ENCODE assay signal across 9 cellular contexts in genomic region chr16:1825381-1825863, GRCh38. TPM values are rescaled to one million over a fixed set of nuclear protein-coding genes. Genes with fewer than 3 reads are reported as not detected.
DNase-seq lines count a peak whose midpoint lies in the region; ATAC-seq, FAIRE-seq and TF ChIP-seq lines count a peak whose summit lies in the region.
"Had no signal": no experiment of that assay in that cellular context is flagged by ENCODE, and none has a peak within 500 bp of the region (broad histone marks: within the 10 kb centered on the region; RNA-seq: fewer than 3 reads in every experiment).

No MANE protein-coding gene starts in this region.

- no peak for TF ChIP-seq POLR2A in endothelial cell of umbilical vein (IDR thresholded peaks at IDR 0.05; ENCODE audit: low read depth, low read length)

- peak overlapping the region; percentile 82 to 87 (median 86) for H3K4me3 Mint-ChIP-seq in CD4-positive, alpha-beta memory T cell
- H3K4me3 Mint-ChIP-seq in osteocyte (ENCODE audit: unreplicated experiment) = peak overlapping the region; percentile 70

- H3K27ac Mint-ChIP-seq in CD4-positive, alpha-beta memory T cell = peak overlapping the region; percentile 83 to 94 (median 92)
- no peak overlapping the region for H3K27ac Mint-ChIP-seq in osteocyte (ENCODE audit: unreplicated experiment)

- dilution Hi-C loops in endothelial cell of umbilical vein (cut with MboI; ENCODE audit: extremely low pct_ligation_motif_present, low sequenced_read_pairs) = no loop called here

- H3K4me3 ChIP-seq in CD4-positive, alpha-beta memory T cell (ENCODE audit: low read length in 2 of 2) = peak overlapping the region; percentile 52 to 78
- peak overlapping the region; percentile 75 for H3K4me3 ChIP-seq in PC-3 (ENCODE audit: low read length)
- H3K4me3 ChIP-seq in endothelial cell of umbilical vein (replicated peaks in 1 of 3; ENCODE audit: insufficient read depth in 1 of 3, low read depth in 1 of 3, low read length in 3 of 3) = peak overlapping the region in 2 of 3 experiments; percentile 61 to 91

- no peak for FAIRE-seq in endothelial cell of umbilical vein (lab: Jason Lieb, UNC)
- FAIRE-seq: colon had no signal

- H3K9me3 Mint-ChIP-seq in CD4-positive, alpha-beta memory T cell = peaks cover 0 to 2% (median 0%) of the 10 kb centered on the region in 8 donors
- no peaks in the 10 kb centered on the region for H3K9me3 Mint-ChIP-seq in osteocyte (ENCODE audit: unreplicated experiment)

- ATAC-seq in PC-3 (no peak), omental fat pad (ENCODE audit: low FRiP score) (no peak), GM19324 (IDR thresholded peaks at IDR 0.05; ENCODE audit: low FRiP score, unreplicated experiment) (no peak)

- H3K4me1 Mint-ChIP-seq in CD4-positive, alpha-beta memory T cell = peaks cover 15 to 53% (median 34%) of the 10 kb centered on the region in 4 donors
- peaks cover 38% of the 10 kb centered on the region for H3K4me1 Mint-ChIP-seq in osteocyte (ENCODE audit: unreplicated experiment)

- H3K79me2 ChIP-seq in PC-3 (ENCODE audit: low read length) = peaks cover 48% of the 10 kb centered on the region
- peaks cover 22% of the 10 kb centered on the region for H3K79me2 ChIP-seq in endothelial cell of umbilical vein (ENCODE audit: control insufficient read depth, insufficient read depth, low read length)

- H3K27ac ChIP-seq in CD4-positive, alpha-beta memory T cell (ENCODE audit: low read depth, low read length) = peak overlapping the region; percentile 73
- H3K27ac ChIP-seq in PC-3 (ENCODE audit: low read length) (no peak overlapping the region), endothelial cell of umbilical vein (ENCODE audit: insufficient read depth, low read depth, low read length) (no peak overlapping the region)

- H3K9me2 ChIP-seq in PC-3 (replicated peaks; ENCODE audit: low read length) = no peaks in the 10 kb centered on the region

- H2AFZ ChIP-seq in PC-3 (ENCODE audit: low read length) (no peak overlapping the region), endothelial cell of umbilical vein (ENCODE audit: low read depth, low read length) (no peak overlapping the region)

- no peak for DNase-seq in CD4-positive, alpha-beta memory T cell
- DNase-seq in PC-3 (no peak), endothelial cell of umbilical vein (ENCODE audit: low read depth, low spot score) (no peak), osteocyte (ENCODE audit: extremely low spot score, unreplicated experiment) (no peak), GM13977 (ENCODE audit: low spot score) (no peak), NCI-H2171 (lab: John Stamatoyannopoulos, UW) (no peak), omental fat pad (ENCODE audit: low spot score) (no peak)

- H3K4me1 ChIP-seq in CD4-positive, alpha-beta memory T cell (ENCODE audit: insufficient read depth, low read length) = peaks cover 43% of the 10 kb centered on the region
- H3K4me1 ChIP-seq in PC-3 (ENCODE audit: insufficient read depth, low read length) (peaks cover 13% of the 10 kb centered on the region), endothelial cell of umbilical vein (ENCODE audit: control insufficient read depth, extremely low read depth, insufficient read depth, low read length) (peaks cover 20% of the 10 kb centered on the region)

- no peaks in the 10 kb centered on the region for H3F3A ChIP-seq in PC-3 (ENCODE audit: low read length, unreplicated experiment)

- no peaks in the 10 kb centered on the region for H3K9me1 ChIP-seq in endothelial cell of umbilical vein (replicated peaks; ENCODE audit: control insufficient read depth, extremely low read depth, insufficient read depth, low read length)

- TF ChIP-seq CTCF in PC-3 (conservative IDR thresholded peaks at IDR 0.05; ENCODE audit: low read depth, low read length) (no peak), endothelial cell of umbilical vein (IDR thresholded peaks at IDR 0.05; ENCODE audit: extremely low read depth in 1 of 2, insufficient read depth in 1 of 2, low read depth in 1 of 2, low read length in 2 of 2) (no peak), osteocyte (IDR thresholded peaks at IDR 0.05) (no peak), GM13977 (IDR thresholded peaks at IDR 0.05; ENCODE audit: extremely low read depth, insufficient read depth, missing control alignments) (no peak), omental fat pad (IDR thresholded peaks at IDR 0.05) (no peak)

- H4K20me1 ChIP-seq in PC-3 (ENCODE audit: low read length) (peaks cover 15% of the 10 kb centered on the region; the same call in 1 of the 2 replicates), endothelial cell of umbilical vein (replicated peaks; ENCODE audit: control insufficient read depth, extremely low read depth, insufficient read depth, low read length) (no peaks in the 10 kb centered on the region)

- intact Hi-C loops in CD4-positive, alpha-beta memory T cell (cut with micrococcal nuclease) = no loop called here
- intact Hi-C loops in PC-3 (cut with micrococcal nuclease) = no loop called here
- intact Hi-C loops in endothelial cell of umbilical vein (cut with micrococcal nuclease) = no loop called here

- H3K36me3 Mint-ChIP-seq in CD4-positive, alpha-beta memory T cell = peaks cover 0 to 6% of the 10 kb centered on the region in 2 donors
- H3K36me3 Mint-ChIP-seq in osteocyte (ENCODE audit: unreplicated experiment) = peaks cover 8% of the 10 kb centered on the region

- H3K9me3 ChIP-seq in CD4-positive, alpha-beta memory T cell (ENCODE audit: control insufficient read depth in 1 of 2, low read length in 2 of 2) = no peaks in the 10 kb centered on the region
- H3K9me3 ChIP-seq in PC-3 (ENCODE audit: low read length) (no peaks in the 10 kb centered on the region), endothelial cell of umbilical vein (replicated peaks; ENCODE audit: control insufficient read depth, insufficient read depth, low read length) (no peaks in the 10 kb centered on the region)

- H3K27me3 ChIP-seq in CD4-positive, alpha-beta memory T cell (ENCODE audit: insufficient read depth, low read length) = no peaks in the 10 kb centered on the region
- H3K27me3 ChIP-seq in PC-3 (ENCODE audit: low read length) (no peaks in the 10 kb centered on the region), endothelial cell of umbilical vein (ENCODE audit: control insufficient read depth in 2 of 2, insufficient read depth in 2 of 2, low read length in 2 of 2) (no peaks in the 10 kb centered on the region)

- CTCF ChIA-PET in CD4-positive, alpha-beta memory T cell (lab: Charles Lee; ENCODE audit: partially characterized antibody) = no interaction called here
- CTCF ChIA-PET in PC-3 (lab: Charles Lee) (no interaction called here), endothelial cell of umbilical vein (lab: Charles Lee) (interaction anchor here (2.1 to 2.5 kb wide), 2 partner anchors 12 to 43 kb away, joined by 6 to 16 read pairs; partner anchors contain the start of genes NUBP2 and SPSB3)

- H3K4me2 ChIP-seq in PC-3 (ENCODE audit: low read length) (peak overlapping the region; percentile 94), endothelial cell of umbilical vein (ENCODE audit: insufficient read depth, low read length) (peak overlapping the region; percentile 74)

- POLR2A ChIA-PET in CD4-positive, alpha-beta memory T cell (lab: Charles Lee; ENCODE audit: partially characterized antibody) = interaction anchor here (0.6 to 2.6 kb wide), 10 partner anchors 10 to 1393 kb away, joined by 3 to 43 read pairs (median 3); partner anchors contain the start of genes EME2, MAPK8IP3, MRPS34 and MSRB1
- POLR2A ChIA-PET in PC-3 (lab: Charles Lee; ENCODE audit: unreplicated experiment) (interaction anchor here (0.7 kb wide), 1 partner anchor 204 kb away, joined by 3 read pairs; no protein-coding TSS in a partner anchor), endothelial cell of umbilical vein (lab: Charles Lee) (no interaction called here)

- H3K9ac ChIP-seq in PC-3 (ENCODE audit: low read length) (peak overlapping the region; percentile 35; the same call in 1 of the 2 replicates), endothelial cell of umbilical vein (replicated peaks; ENCODE audit: extremely low read depth, insufficient read depth, low read length) (no peak overlapping the region)

- BruUV-seq in PC-3 (replicated peaks; lab: Mats Ljungman, UMichigan) = TSS peak; percentile 50
- TSS peak; percentile 14 for BruUV-seq in endothelial cell of umbilical vein (replicated peaks; lab: Mats Ljungman, UMichigan)

- H3K36me3 ChIP-seq in CD4-positive, alpha-beta memory T cell (ENCODE audit: insufficient read depth, low read length) = peaks cover 21% of the 10 kb centered on the region
- H3K36me3 ChIP-seq in PC-3 (ENCODE audit: low read depth, low read length) (no peaks in the 10 kb centered on the region), endothelial cell of umbilical vein (ENCODE audit: control insufficient read depth in 2 of 2, extremely low read depth in 1 of 2, insufficient read depth in 2 of 2, low read length in 2 of 2) (peaks cover 0 to 12% of the 10 kb centered on the region in 2 experiments)

- no peaks in the 10 kb centered on the region for H3K27me3 Mint-ChIP-seq in CD4-positive, alpha-beta memory T cell
- H3K27me3 Mint-ChIP-seq in osteocyte (ENCODE audit: unreplicated experiment) = no peaks in the 10 kb centered on the region

- in situ Hi-C loops in GM13977 (cut with MboI; ENCODE audit: low pct_unique_long_range_greater_than_20kb, low sequenced_read_pairs, unreplicated experiment) = no loop called here

RNA-seq across cellular contexts. Expression of gene HAGH, which starts 1.2 kb away (rescaled TPM):
- total RNA-seq in CD4-positive, alpha-beta memory T cell = 10 to 100 TPM; 73.7 to 77.8 TPM
- 10 to 100 TPM; 54.3 to 63.2 TPM for polyA plus RNA-seq in CD4-positive, alpha-beta memory T cell
- total RNA-seq in PC-3 (2014; rRNA removed) (96.9 and 99.5 TPM in 2 replicates), endothelial cell of umbilical vein (54.3 and 56.4 TPM in 2 replicates), osteocyte (55.0 and 57.0 TPM in 2 replicates), omental fat pad (100 to 1,000 TPM in 1 of 4 donors, 10 to 100 TPM in 3; 69.8 to 130 (median 81.5) TPM)
- polyA plus RNA-seq in endothelial cell of umbilical vein = 84.2 and 122 TPM in 2 replicates
- polyA plus RNA-seq in endothelial cell of umbilical vein (2011; cell fraction: cytosol; rRNA removed) = 55.3 and 77.9 TPM in 2 replicates
- polyA plus RNA-seq in endothelial cell of umbilical vein (2011; cell fraction: nucleus; rRNA removed) = 46.2 and 50.2 TPM in 2 replicates
- 36.4 and 54.0 TPM in 2 replicates for polyA plus RNA-seq in endothelial cell of umbilical vein (2012)
- polyA minus RNA-seq in endothelial cell of umbilical vein = 37.4 and 56.4 TPM in 2 replicates
- 22.3 TPM for polyA minus RNA-seq in endothelial cell of umbilical vein (2011; cell fraction: cytosol; rRNA and poly(A)+ RNA removed)
- 8.8 and 23.1 TPM in 2 replicates for polyA minus RNA-seq in endothelial cell of umbilical vein (2011; cell fraction: nucleus; rRNA and poly(A)+ RNA removed)

RNA-seq across cellular contexts. Expression of gene FAHD1, which starts 1.6 kb away (rescaled TPM):
- total RNA-seq in CD4-positive, alpha-beta memory T cell = 1 to 10 TPM; 7.8 to 9.6 TPM
- 10 to 100 TPM; 22.3 to 23.2 TPM for polyA plus RNA-seq in CD4-positive, alpha-beta memory T cell
- total RNA-seq in PC-3 (2014; rRNA removed) (37.5 and 47.5 TPM in 2 replicates), endothelial cell of umbilical vein (27.9 and 44.8 TPM in 2 replicates), osteocyte (25.9 and 29.5 TPM in 2 replicates), omental fat pad (10 to 100 TPM; 32.3 to 46.3 (median 34.1) TPM)
- polyA plus RNA-seq in endothelial cell of umbilical vein = 69.2 and 85.0 TPM in 2 replicates
- polyA plus RNA-seq in endothelial cell of umbilical vein (2011; cell fraction: cytosol; rRNA removed) = 77.9 and 81.8 TPM in 2 replicates
- polyA plus RNA-seq in endothelial cell of umbilical vein (2011; cell fraction: nucleus; rRNA removed) = 19.9 and 22.1 TPM in 2 replicates
- 34.1 and 40.2 TPM in 2 replicates for polyA plus RNA-seq in endothelial cell of umbilical vein (2012)
- polyA minus RNA-seq in endothelial cell of umbilical vein = 77.7 and 86.6 TPM in 2 replicates
- polyA minus RNA-seq in endothelial cell of umbilical vein (2011; cell fraction: cytosol; rRNA and poly(A)+ RNA removed) = 33.1 TPM
- polyA minus RNA-seq in endothelial cell of umbilical vein (2011; cell fraction: nucleus; rRNA and poly(A)+ RNA removed) = 21.0 and 32.6 TPM in 2 replicates

RNA-seq across cellular contexts. Expression of gene IGFALS, which starts 31.9 kb away (rescaled TPM):
- under 1 TPM; 0.29 to 0.36 TPM for total RNA-seq in CD4-positive, alpha-beta memory T cell
- not detected for polyA plus RNA-seq in CD4-positive, alpha-beta memory T cell
- total RNA-seq in PC-3 (2014; rRNA removed) (not detected in 2 replicates), endothelial cell of umbilical vein (not detected in 2 replicates), osteocyte (0.34 and 0.43 TPM in 2 replicates), omental fat pad (under 1 TPM in 2 of 4 donors, not detected in 2; 0.19 to 0.50 TPM)
- polyA plus RNA-seq in endothelial cell of umbilical vein = 0.03 TPM in 1 of 2 replicates, not detected in the other
- not detected in 2 replicates for polyA plus RNA-seq in endothelial cell of umbilical vein (2011; cell fraction: cytosol; rRNA removed)
- polyA plus RNA-seq in endothelial cell of umbilical vein (2011; cell fraction: nucleus; rRNA removed) = not detected in 2 replicates
- not detected in 2 replicates for polyA plus RNA-seq in endothelial cell of umbilical vein (2012)
- polyA minus RNA-seq in endothelial cell of umbilical vein = not detected in 2 replicates
- not detected for polyA minus RNA-seq in endothelial cell of umbilical vein (2011; cell fraction: cytosol; rRNA and poly(A)+ RNA removed)
- polyA minus RNA-seq in endothelial cell of umbilical vein (2011; cell fraction: nucleus; rRNA and poly(A)+ RNA removed) = not detected in 2 replicates

RNA-seq across cellular contexts. Expression of gene NUBP2, which starts 42.7 kb away (rescaled TPM):
- total RNA-seq in CD4-positive, alpha-beta memory T cell = 10 to 100 TPM; 55.9 to 59.4 TPM
- polyA plus RNA-seq in CD4-positive, alpha-beta memory T cell = 10 to 100 TPM; 77.6 to 98.9 TPM
- 95.1 and 128 TPM in 2 replicates for total RNA-seq in PC-3 (2014; rRNA removed)
- 55.0 and 58.2 TPM in 2 replicates for total RNA-seq in endothelial cell of umbilical vein
- polyA plus RNA-seq in endothelial cell of umbilical vein = 69.6 and 85.4 TPM in 2 replicates
- polyA plus RNA-seq in endothelial cell of umbilical vein (2011; cell fraction: cytosol; rRNA removed) = 38.7 and 64.8 TPM in 2 replicates
- polyA plus RNA-seq in endothelial cell of umbilical vein (2011; cell fraction: nucleus; rRNA removed) = 47.3 and 53.2 TPM in 2 replicates
- 37.5 and 46.5 TPM in 2 replicates for polyA plus RNA-seq in endothelial cell of umbilical vein (2012)
- 12.2 and 15.6 TPM in 2 replicates for polyA minus RNA-seq in endothelial cell of umbilical vein
- polyA minus RNA-seq in endothelial cell of umbilical vein (2011; cell fraction: cytosol; rRNA and poly(A)+ RNA removed) = 48.7 TPM
- polyA minus RNA-seq in endothelial cell of umbilical vein (2011; cell fraction: nucleus; rRNA and poly(A)+ RNA removed) = 12.0 and 20.8 TPM in 2 replicates
- 55.5 and 56.3 TPM in 2 replicates for total RNA-seq in osteocyte
- total RNA-seq in omental fat pad = 10 to 100 TPM; 49.2 to 85.9 (median 60.2) TPM

RNA-seq across cellular contexts. Expression of gene SPSB3, which starts 43.1 kb away (rescaled TPM):
- total RNA-seq in CD4-positive, alpha-beta memory T cell = 100 to 1,000 TPM; 133 to 144 TPM
- 10 to 100 TPM; 56.6 to 72.9 TPM for polyA plus RNA-seq in CD4-positive, alpha-beta memory T cell
- total RNA-seq in PC-3 (2014; rRNA removed) (27.4 and 30.4 TPM in 2 replicates), endothelial cell of umbilical vein (39.0 and 40.5 TPM in 2 replicates), osteocyte (52.8 and 53.4 TPM in 2 replicates), omental fat pad (10 to 100 TPM; 39.5 to 88.1 (median 50.7) TPM)
- 86.2 and 107 TPM in 2 replicates for polyA plus RNA-seq in endothelial cell of umbilical vein
- polyA plus RNA-seq in endothelial cell of umbilical vein (2011; cell fraction: cytosol; rRNA removed) = 25.4 and 47.1 TPM in 2 replicates
- polyA plus RNA-seq in endothelial cell of umbilical vein (2011; cell fraction: nucleus; rRNA removed) = 170 and 171 TPM in 2 replicates
- polyA plus RNA-seq in endothelial cell of umbilical vein (2012) = 24.9 and 40.0 TPM in 2 replicates
- 19.1 and 25.7 TPM in 2 replicates for polyA minus RNA-seq in endothelial cell of umbilical vein
- polyA minus RNA-seq in endothelial cell of umbilical vein (2011; cell fraction: cytosol; rRNA and poly(A)+ RNA removed) = 15.1 TPM
- polyA minus RNA-seq in endothelial cell of umbilical vein (2011; cell fraction: nucleus; rRNA and poly(A)+ RNA removed) = 18.6 and 32.4 TPM in 2 replicates
